Comparison of ENCODE assay signal across 20 cellular contexts in the genomic region with DNA sequence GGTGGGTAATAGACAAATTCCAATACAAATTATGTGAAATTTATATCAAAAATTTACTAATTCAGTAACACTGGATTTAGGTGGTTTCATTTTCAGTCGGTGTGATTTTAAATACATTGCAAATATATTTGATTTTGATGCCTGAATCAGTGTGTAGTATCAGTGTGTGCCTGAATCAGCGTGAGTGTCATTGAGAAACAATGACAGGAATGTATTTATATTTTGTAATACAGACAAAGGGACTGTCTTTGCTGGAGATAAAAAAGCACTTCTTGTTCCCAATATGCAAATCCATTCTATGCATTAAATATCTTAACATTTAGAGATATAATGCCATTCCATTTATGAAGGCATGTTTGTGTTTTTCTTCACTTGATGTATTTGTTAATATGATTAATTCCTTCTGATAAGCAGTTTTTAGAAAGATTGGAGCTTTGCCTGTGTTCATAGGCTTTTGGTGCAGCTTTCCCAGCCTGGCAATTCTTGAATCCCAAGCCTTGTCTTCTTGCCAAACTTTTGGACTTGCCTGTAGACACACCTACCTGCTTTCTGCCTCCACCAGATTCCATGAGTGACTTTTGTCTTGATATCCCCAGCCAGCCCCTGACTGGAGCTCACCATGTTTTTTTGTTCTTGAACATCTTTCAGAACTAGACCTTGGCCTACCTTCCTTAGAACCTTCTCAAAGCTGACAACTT.
DNase-seq lines count a peak whose midpoint lies in the region; ATAC-seq, FAIRE-seq and TF ChIP-seq lines count a peak whose summit lies in the region.
"Had no signal": no experiment of that assay in that cellular context is flagged by ENCODE, and none has a peak within 500 bp of the region (broad histone marks: within the 10 kb centered on the region; RNA-seq: fewer than 3 reads in every experiment).

No MANE protein-coding gene starts in this region.

- H3K9me3 ChIP-seq in SJSA1 (replicated peaks) = no peaks in the 10 kb centered on the region; the same call in 1 of the 2 replicates
- no peaks in the 10 kb centered on the region for H3K9me3 ChIP-seq in fibroblast of lung (ENCODE audit: control insufficient read depth, insufficient read depth, low read depth, low read length)
- H3K9me3 ChIP-seq in pancreas = no peaks in the 10 kb centered on the region
- H3K9me3 ChIP-seq: BLaER1, esophagus muscularis mucosa had no signal

- ATAC-seq in pancreas (no peak), HG03280 (IDR thresholded peaks at IDR 0.05; ENCODE audit: unreplicated experiment) (no peak)
- ATAC-seq: stimulated activated naive B cell treated with anti-CD40 and anti-IgM and Interleukin-4, amounts not matched to agents 10 μg/mL and 1 μg/mL and 100 μg/mL, for 72 hours had no signal

- no peak overlapping the region for H3K4me2 ChIP-seq in fibroblast of lung (ENCODE audit: extremely low read depth, insufficient read depth, low read length)
- H3K4me2 ChIP-seq: BLaER1, KMS-11 had no signal

- no peak for TF ChIP-seq CTCF in fibroblast of lung (conservative IDR thresholded peaks at IDR 0.05 in 1 of 2, IDR thresholded peaks at IDR 0.05 in 1 of 2; ENCODE audit: low read depth in 1 of 2, low read length in 2 of 2)
- no peak for TF ChIP-seq CTCF in pancreas (IDR thresholded peaks at IDR 0.05)

- no peaks in the 10 kb centered on the region for H3K79me2 ChIP-seq in fibroblast of lung (ENCODE audit: control insufficient read depth, insufficient read depth, low read length)

- peak; percentile 38 for DNase-seq in EL
- peak in 1 of 2 experiments; percentile 46 for DNase-seq in SJSA1 (ENCODE audit: low read depth in 1 of 2, low spot score in 2 of 2)
- peak; percentile 54 to 71 for DNase-seq in fibroblast of lung (ENCODE audit: low read depth in 2 of 2)
- no peak for DNase-seq in pancreas
- DNase-seq in posterior vena cava (ENCODE audit: low spot score) = no peak
- no peak for DNase-seq in NAMALWA (ENCODE audit: low spot score)
- DNase-seq in inferior parietal cortex (ENCODE audit: extremely low spot score) = no peak
- DNase-seq: activated gamma-delta T cell; islet precursor cell; NCI-H1930; NCI-H82; retina; SHP77; stimulated activated CD4-positive, alpha-beta T cell treated with anti-CD3 and anti-CD28 coated beads, Interleukin-4, amount 100 ng/mL, for 4 hours; stimulated activated naive B cell treated with anti-CD40 and anti-IgM and Interleukin-4, amounts not matched to agents 10 μg/mL and 1 μg/mL and 100 μg/mL, for 72 hours had no signal

- no peaks in the 10 kb centered on the region for H4K20me1 ChIP-seq in fibroblast of lung (ENCODE audit: control insufficient read depth, extremely low read depth, insufficient read depth, low read length)
- H4K20me1 ChIP-seq: BLaER1 had no signal

- no peak overlapping the region for H2AFZ ChIP-seq in fibroblast of lung (ENCODE audit: low read length)

- H3K27me3 ChIP-seq in SJSA1 (replicated peaks) (no peaks in the 10 kb centered on the region; the same call in 1 of the 2 replicates), fibroblast of lung (ENCODE audit: control insufficient read depth, insufficient read depth, low read length) (no peaks in the 10 kb centered on the region), pancreas (no peaks in the 10 kb centered on the region)
- H3K27me3 ChIP-seq: BLaER1, esophagus muscularis mucosa had no signal

- H3K27ac ChIP-seq in SJSA1 (peak overlapping the region; percentile 31), fibroblast of lung (ENCODE audit: insufficient read depth, low read length) (no peak overlapping the region), pancreas (no peak overlapping the region)
- H3K27ac ChIP-seq: BLaER1, KMS-11 had no signal

- peak; percentile 20 for FAIRE-seq in pancreas (lab: Jason Lieb, UNC)
- FAIRE-seq: GM12892 had no signal

- intact Hi-C loops in pancreas (cut with DNase I) (no loop called here), posterior vena cava (cut with DNase I) (no loop called here)

- H3K4me1 ChIP-seq in SJSA1 (replicated peaks) (peaks cover 5% of the 10 kb centered on the region), fibroblast of lung (ENCODE audit: control insufficient read depth, extremely low read depth, insufficient read depth, low read length) (no peaks in the 10 kb centered on the region), pancreas (no peaks in the 10 kb centered on the region)
- H3K4me1 ChIP-seq: BLaER1, esophagus muscularis mucosa had no signal

- WGBS in pancreas, 2 donors = 28 to 39% methylated on average over 2 of the region's 2 CpGs

- H3K4me3 ChIP-seq in SJSA1 (no peak overlapping the region), fibroblast of lung (replicated peaks in 1 of 4; ENCODE audit: control extremely low read depth in 1 of 4, insufficient read depth in 1 of 4, low read depth in 3 of 4, low read length in 4 of 4) (peak overlapping the region in 1 of 4 experiments; percentile 41), pancreas (no peak overlapping the region)
- H3K4me3 ChIP-seq: BLaER1, esophagus muscularis mucosa had no signal

- H3K36me3 ChIP-seq in SJSA1 (no peaks in the 10 kb centered on the region), fibroblast of lung (ENCODE audit: control insufficient read depth, insufficient read depth, low read length) (no peaks in the 10 kb centered on the region), pancreas (no peaks in the 10 kb centered on the region)
- H3K36me3 ChIP-seq: BLaER1, esophagus muscularis mucosa had no signal

- H3K9ac ChIP-seq in fibroblast of lung (ENCODE audit: insufficient read depth, low read length) = no peak overlapping the region
- H3K9ac ChIP-seq: BLaER1, KMS-11 had no signal

Comparison
In these comparisons a context has a peak if more than half of its experiments do, and no peak if none do; other contexts are left out.
1. DNase-seq: peak in EL (single experiment) and fibroblast of lung (2 of 2); none in pancreas (0 of 6), posterior vena cava (single experiment), NAMALWA (single experiment) and inferior parietal cortex (single experiment).